Comparison of ENCODE assay signal across 16 cellular contexts in genomic region chr1:164624393-164624792, GRCh38.
DNase-seq lines count a peak whose midpoint lies in the region; ATAC-seq and TF ChIP-seq lines count a peak whose summit lies in the region.
"Had no signal": no experiment of that assay in that cellular context is flagged by ENCODE, and none has a peak within 500 bp of the region (broad histone marks: within the 10 kb centered on the region; RNA-seq: fewer than 3 reads in every experiment).

No MANE protein-coding gene starts in this region.

- POLR2A ChIA-PET in SK-N-SH (lab: Yijun Ruan, JAX), result no interaction called here

- TF ChIP-seq CTCF in SK-N-SH (IDR thresholded peaks at IDR 0.05) (no peak), MM.1S (IDR thresholded peaks at IDR 0.05; ENCODE audit: low read length) (no peak), mesothelial cell of epicardium (IDR thresholded peaks at IDR 0.05; ENCODE audit: unreplicated experiment) (no peak), uterus (IDR thresholded peaks at IDR 0.05) (no peak)

- peak overlapping the region; percentile 88 for H3K27ac Mint-ChIP-seq in mesothelial cell of epicardium
- H3K27ac Mint-ChIP-seq: CD8-positive, alpha-beta T cell had no signal

- H3K9ac ChIP-seq in SK-N-SH (no peak overlapping the region), MM.1S (ENCODE audit: low read length) (no peak overlapping the region)
- H3K9ac ChIP-seq: BLaER1 had no signal

- TF ChIP-seq RAD21 in SK-N-SH (IDR thresholded peaks at IDR 0.05; ENCODE audit: low read length), result no peak

- no peak overlapping the region for H3K27ac ChIP-seq in SK-N-SH (ENCODE audit: low read depth in 2 of 2, low read length in 1 of 2)
- H3K27ac ChIP-seq in MM.1S (ENCODE audit: low read length), result no peak overlapping the region
- H3K27ac ChIP-seq in uterus, result peak overlapping the region; percentile 75 to 83
- H3K27ac ChIP-seq: 22Rv1, BLaER1 had no signal

- no peak overlapping the region for H3K4me3 ChIP-seq in SK-N-SH (ENCODE audit: low read depth in 2 of 2, low read length in 1 of 2)
- no peak overlapping the region for H3K4me3 ChIP-seq in MM.1S (ENCODE audit: low read length)
- H3K4me3 ChIP-seq in uterus, result no peak overlapping the region
- H3K4me3 ChIP-seq: BLaER1, GM12878 had no signal

- no peaks in the 10 kb centered on the region for H4K20me1 ChIP-seq in SK-N-SH (ENCODE audit: insufficient read depth)
- no peaks in the 10 kb centered on the region for H4K20me1 ChIP-seq in MM.1S (ENCODE audit: insufficient read depth, low read length)
- H4K20me1 ChIP-seq: BLaER1 had no signal

- no peak overlapping the region for H2AFZ ChIP-seq in SK-N-SH (ENCODE audit: low read depth)
- no peak overlapping the region for H2AFZ ChIP-seq in MM.1S (ENCODE audit: low read length)

- H3K9me3 Mint-ChIP-seq in mesothelial cell of epicardium, result no peaks in the 10 kb centered on the region
- H3K9me3 Mint-ChIP-seq: CD8-positive, alpha-beta T cell; H9 had no signal

- H3K4me3 Mint-ChIP-seq in mesothelial cell of epicardium, result no peak overlapping the region
- H3K4me3 Mint-ChIP-seq: CD8-positive, alpha-beta T cell; H9 had no signal

- CTCF ChIA-PET in SK-N-SH (lab: Yijun Ruan, JAX), result interaction anchor here (0.6 to 2.3 kb wide), 3 partner anchors 8 to 753 kb away, joined by 3 to 9 read pairs (median 3); no protein-coding TSS in a partner anchor

- intact Hi-C loops in uterus (cut with DNase I; ENCODE audit: low total_unique reads), result no loop called here

- H3K27me3 Mint-ChIP-seq in mesothelial cell of epicardium (ENCODE audit: low read depth), result no peaks in the 10 kb centered on the region

- H3K4me2 ChIP-seq in SK-N-SH, result no peak overlapping the region
- 0 out of 2 replicates have a peak overlapping the region, but pooled peaks have one; percentile 2 for H3K4me2 ChIP-seq in MM.1S (ENCODE audit: low read depth, low read length)
- H3K4me2 ChIP-seq: BLaER1 had no signal

- H3K36me3 Mint-ChIP-seq in mesothelial cell of epicardium, result peaks cover 21% of the 10 kb centered on the region
- H3K36me3 Mint-ChIP-seq: CD8-positive, alpha-beta T cell had no signal

- H3K36me3 ChIP-seq in SK-N-SH (replicated peaks in 1 of 2; ENCODE audit: control insufficient read depth in 1 of 2, insufficient read depth in 2 of 2, low read length in 1 of 2) (peaks cover 4 to 15% of the 10 kb centered on the region in 2 experiments), MM.1S (replicated peaks; ENCODE audit: insufficient read depth, low read length) (no peaks in the 10 kb centered on the region), uterus (no peaks in the 10 kb centered on the region)
- H3K36me3 ChIP-seq: BLaER1 had no signal

- DNase-seq in SK-N-SH (no peak), MM.1S (no peak), mesothelial cell of epicardium (ENCODE audit: low spot score in 2 of 2, unreplicated experiment in 2 of 2) (no peak), uterus (no peak), NK-92 (lab: John Stamatoyannopoulos, UW; ENCODE audit: unreplicated experiment) (no peak), middle frontal gyrus (ENCODE audit: extremely low spot score, low spot score) (no peak)
- DNase-seq: Calu3; CD8-positive, alpha-beta T cell; DND-41; EL; H9 had no signal

- H3K79me2 ChIP-seq in SK-N-SH (ENCODE audit: insufficient read depth) (no peaks in the 10 kb centered on the region), MM.1S (ENCODE audit: low read length) (peaks cover 3% of the 10 kb centered on the region)

- no peaks in the 10 kb centered on the region for H3F3A ChIP-seq in SK-N-SH (replicated peaks; ENCODE audit: insufficient read depth)
- peaks cover 3% of the 10 kb centered on the region; the same call in 1 of the 2 replicates for H3F3A ChIP-seq in MM.1S (ENCODE audit: insufficient read depth, low read length)

- WGBS in SK-N-SH (ENCODE audit: low lambda C conversion rate), result 68% methylated on average over 1 of the region's 1 CpG

- H3K4me1 Mint-ChIP-seq in mesothelial cell of epicardium, result peaks cover 82% of the 10 kb centered on the region

- TF ChIP-seq POLR2A in uterus (IDR thresholded peaks at IDR 0.05), result no peak

- peak; percentile 58 for ATAC-seq in SK-N-SH treated with all-trans-retinoic acid at 6 μM for 48 hours
- ATAC-seq: CD8-positive, alpha-beta T cell; GM12878; HepG2 had no signal

- H3K9me3 ChIP-seq in SK-N-SH (no peaks in the 10 kb centered on the region), MM.1S (replicated peaks; ENCODE audit: insufficient read depth, low read length) (no peaks in the 10 kb centered on the region), uterus (no peaks in the 10 kb centered on the region)
- H3K9me3 ChIP-seq: BLaER1 had no signal

- H3K27me3 ChIP-seq in SK-N-SH (ENCODE audit: insufficient read depth) (no peaks in the 10 kb centered on the region), MM.1S (replicated peaks; ENCODE audit: insufficient read depth, low read length) (no peaks in the 10 kb centered on the region), uterus (no peaks in the 10 kb centered on the region)
- H3K27me3 ChIP-seq: BLaER1 had no signal

- H3K4me1 ChIP-seq in SK-N-SH (ENCODE audit: control insufficient read depth in 1 of 2, insufficient read depth in 2 of 2, low read depth in 1 of 2, low read length in 1 of 2) (no peaks in the 10 kb centered on the region), MM.1S (ENCODE audit: low read length) (peaks cover 22% of the 10 kb centered on the region), uterus (peaks cover 11 to 17% of the 10 kb centered on the region in 2 donors)
- H3K4me1 ChIP-seq: BLaER1 had no signal

- no peak for TF ChIP-seq EP300 in SK-N-SH (IDR thresholded peaks at IDR 0.05; ENCODE audit: borderline replicate concordance in 1 of 2, low read depth in 1 of 2, low read length in 1 of 2)

- H3K9me2 ChIP-seq in SK-N-SH (no peaks in the 10 kb centered on the region), MM.1S (replicated peaks; ENCODE audit: insufficient read depth, low read length) (no peaks in the 10 kb centered on the region)

TF ChIP-seq in SK-N-SH treated with all-trans-retinoic acid at 6 μM for 48 hours, 23 proteins besides CTCF, POLR2A, EP300 and RAD21:
- TF ChIP-seq, protein P1, sequence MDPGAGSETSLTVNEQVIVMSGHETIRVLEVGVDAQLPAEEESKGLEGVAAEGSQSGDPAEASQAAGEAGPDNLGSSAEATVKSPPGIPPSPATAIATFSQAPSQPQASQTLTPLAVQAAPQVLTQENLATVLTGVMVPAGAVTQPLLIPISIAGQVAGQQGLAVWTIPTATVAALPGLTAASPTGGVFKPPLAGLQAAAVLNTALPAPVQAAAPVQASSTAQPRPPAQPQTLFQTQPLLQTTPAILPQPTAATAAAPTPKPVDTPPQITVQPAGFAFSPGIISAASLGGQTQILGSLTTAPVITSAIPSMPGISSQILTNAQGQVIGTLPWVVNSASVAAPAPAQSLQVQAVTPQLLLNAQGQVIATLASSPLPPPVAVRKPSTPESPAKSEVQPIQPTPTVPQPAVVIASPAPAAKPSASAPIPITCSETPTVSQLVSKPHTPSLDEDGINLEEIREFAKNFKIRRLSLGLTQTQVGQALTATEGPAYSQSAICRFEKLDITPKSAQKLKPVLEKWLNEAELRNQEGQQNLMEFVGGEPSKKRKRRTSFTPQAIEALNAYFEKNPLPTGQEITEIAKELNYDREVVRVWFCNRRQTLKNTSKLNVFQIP (CRISPR knock-in tag; IDR thresholded peaks at IDR 0.05; ENCODE audit: borderline replicate concordance, low read depth), result no peak
- TF ChIP-seq ZNF8 (CRISPR knock-in tag; IDR thresholded peaks at IDR 0.05) (no peak), OSR1 (CRISPR knock-in tag; IDR thresholded peaks at IDR 0.05) (no peak), ZNF565 (CRISPR knock-in tag; conservative IDR thresholded peaks at IDR 0.05; ENCODE audit: low read depth) (no peak), BACH2 (CRISPR knock-in tag; IDR thresholded peaks at IDR 0.05; ENCODE audit: borderline replicate concordance) (no peak)

TF ChIP-seq in SK-N-SH, 30 proteins besides CTCF, POLR2A, EP300 and RAD21:
- TF ChIP-seq MEF2A (IDR thresholded peaks at IDR 0.05; ENCODE audit: borderline replicate concordance, low read depth) (no peak), MAX (IDR thresholded peaks at IDR 0.05; ENCODE audit: low read depth) (no peak), CHD2 (IDR thresholded peaks at IDR 0.05; ENCODE audit: low read length, partially characterized antibody) (no peak)

Comparison
In these comparisons a context has a peak if more than half of its experiments do, and no peak if none do; other contexts are left out.
1. H3K27ac ChIP-seq: peak in uterus (2 of 2); none in SK-N-SH (0 of 2) and MM.1S (single experiment).